In genomic region chr11:69040581-69041260, GRCh38 we compare ENCODE assay signal across 11 cellular contexts.
DNase-seq lines count a peak whose midpoint lies in the region; FAIRE-seq lines count a peak whose summit lies in the region.
"Had no signal": no experiment of that assay in that cellular context is flagged by ENCODE, and none has a peak within 500 bp of the region (broad histone marks: within the 10 kb centered on the region; RNA-seq: fewer than 3 reads in every experiment).

No MANE protein-coding gene starts in this region.

- DNase-seq in stimulated activated CD4-positive, alpha-beta T cell treated with anti-CD3 and anti-CD28 coated beads, Interleukin-4, amount 100 ng/mL, for 24 hours, result peak; percentile 30
- no peak for DNase-seq in stimulated activated CD4-positive, alpha-beta T cell treated with anti-CD3 and anti-CD28 coated beads, Interleukin-4, amount 100 ng/mL, for 1 hour
- DNase-seq in T1000 (lab: John Stamatoyannopoulos, UW) (peak; percentile 74), hepatic stellate cell (ENCODE audit: low spot score) (peak; percentile 56), SKM-1 (lab: John Stamatoyannopoulos, UW; ENCODE audit: unreplicated experiment) (no peak), Kasumi-1 (lab: John Stamatoyannopoulos, UW) (no peak), SHP77 (lab: John Stamatoyannopoulos, UW) (no peak), HTR-8/SVneo (ENCODE audit: insufficient read length, low spot score) (no peak)
- DNase-seq: adrenal gland, NCI-H1930, T-helper 2 cell had no signal

- FAIRE-seq in HTR-8/SVneo (lab: Jason Lieb, UNC), result no peak

Comparison
In these comparisons a context has a peak if more than half of its experiments do, and no peak if none do; other contexts are left out.
1. DNase-seq: peak in stimulated activated CD4-positive, alpha-beta T cell treated with anti-CD3 and anti-CD28 coated beads, Interleukin-4, amount 100 ng/mL, for 24 hours (single experiment), T1000 (single experiment) and hepatic stellate cell (single experiment); none in stimulated activated CD4-positive, alpha-beta T cell treated with anti-CD3 and anti-CD28 coated beads, Interleukin-4, amount 100 ng/mL, for 1 hour (single experiment), SKM-1 (single experiment), Kasumi-1 (0 of 2), SHP77 (0 of 2) and HTR-8/SVneo (single experiment).